10 cellular contexts compared by ENCODE assay signal in the genomic region with DNA sequence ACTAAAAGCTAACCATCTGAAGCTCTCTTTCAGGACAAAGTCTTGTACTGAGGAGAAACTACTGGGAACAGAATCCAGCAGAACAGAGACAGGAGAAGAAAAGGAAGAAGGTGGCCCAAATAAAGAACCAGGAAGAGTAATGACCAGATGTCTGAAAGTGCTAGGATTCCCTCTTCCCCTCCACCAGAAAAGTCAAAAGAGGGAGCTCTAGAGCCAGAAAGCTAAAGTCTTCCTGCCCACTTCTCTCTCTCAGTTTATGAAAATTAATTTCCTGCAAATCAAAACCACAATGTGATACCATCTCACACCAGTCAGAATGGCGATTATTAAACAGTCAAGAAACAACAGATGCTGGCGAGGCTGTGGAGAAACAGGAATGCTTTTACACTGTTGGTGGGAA. TPM values are rescaled to one million over a fixed set of nuclear protein-coding genes. Genes with fewer than 3 reads are reported as not detected.
A peak's percentile ranks its signal among the peaks of the same experiment; 100 is the strongest.
DNase-seq lines count a peak whose midpoint lies in the region; ATAC-seq and TF ChIP-seq lines count a peak whose summit lies in the region.
"Had no signal": no experiment of that assay in that cellular context is flagged by ENCODE, and none has a peak within 500 bp of the region (broad histone marks: within the 10 kb centered on the region; RNA-seq: fewer than 3 reads in every experiment).

No MANE protein-coding gene starts in this region.

- CTCF ChIA-PET in activated naive CD4-positive, alpha-beta T cell treated with anti-CD3 and anti-CD28 coated beads, Interleukin-2, amount 10 ng/mL, durations not matched to agents 7 days and 5 days (lab: Charles Lee), result interaction anchor here (0.6 to 1.8 kb wide), 7 partner anchors 9 to 203 kb away, joined by 3 to 12 read pairs (median 4); no protein-coding TSS in a partner anchor

- TF ChIP-seq POLR2A in spleen (IDR thresholded peaks at IDR 0.05), result no peak

- no peaks in the 10 kb centered on the region for H3K27me3 Mint-ChIP-seq in activated T-cell treated with anti-CD3 and anti-CD28 coated beads, Interleukin-2, amount 50 U/mL, for 4 hours (ENCODE audit: low read depth)
- no peaks in the 10 kb centered on the region for H3K27me3 Mint-ChIP-seq in activated naive CD4-positive, alpha-beta T cell treated with anti-CD3 and anti-CD28 coated beads, Interleukin-2, amount 10 ng/mL, durations not matched to agents 7 days and 5 days

- no peak overlapping the region for H3K27ac Mint-ChIP-seq in activated naive CD4-positive, alpha-beta T cell treated with anti-CD3 and anti-CD28 coated beads, Interleukin-2, amount 10 ng/mL, durations not matched to agents 7 days and 5 days

- 11 to 31% (median 20%) methylated on average over 2 of the region's 2 CpGs for WGBS in spleen, 5 donors

- peaks cover 14% of the 10 kb centered on the region for H3K36me3 Mint-ChIP-seq in activated T-cell treated with anti-CD3 and anti-CD28 coated beads, Interleukin-2, amount 50 U/mL, for 4 hours (ENCODE audit: insufficient read depth)
- peaks cover 9% of the 10 kb centered on the region for H3K36me3 Mint-ChIP-seq in activated naive CD4-positive, alpha-beta T cell treated with anti-CD3 and anti-CD28 coated beads, Interleukin-2, amount 10 ng/mL, durations not matched to agents 7 days and 5 days

- peaks cover 0 to 14% (median 5%) of the 10 kb centered on the region in 8 donors for H3K9me3 ChIP-seq in spleen

- H3K27me3 ChIP-seq in dorsolateral prefrontal cortex, result no peaks in the 10 kb centered on the region
- no peaks in the 10 kb centered on the region for H3K27me3 ChIP-seq in spleen (replicated peaks in 1 of 7)

- peaks cover 12% of the 10 kb centered on the region for H3K9me3 Mint-ChIP-seq in activated T-cell treated with anti-CD3 and anti-CD28 coated beads, Interleukin-2, amount 50 U/mL, for 4 hours
- H3K9me3 Mint-ChIP-seq in activated naive CD4-positive, alpha-beta T cell treated with anti-CD3 and anti-CD28 coated beads, Interleukin-2, amount 10 ng/mL, durations not matched to agents 7 days and 5 days, result peaks cover 7% of the 10 kb centered on the region

- TF ChIP-seq CTCF in dorsolateral prefrontal cortex (IDR thresholded peaks at IDR 0.05 in 54 of 56, conservative IDR thresholded peaks at IDR 0.05 in 2 of 56; ENCODE audit: low read depth in 1 of 56, partially characterized antibody in 56 of 56), result peak in 40 of 56 donors; percentile 7 to 67 (median 33)
- peak in 6 of 11 experiments; percentile 6 to 41 (median 28) for TF ChIP-seq CTCF in spleen (IDR thresholded peaks at IDR 0.05 in 8 of 11, conservative IDR thresholded peaks at IDR 0.05 in 3 of 11)

- peak; percentile 46 to 50 for ATAC-seq in activated T-cell treated with anti-CD3 and anti-CD28 coated beads, Interleukin-2, amount 50 U/mL, for 4 hours
- ATAC-seq in HG02678 (IDR thresholded peaks at IDR 0.05; ENCODE audit: unreplicated experiment), result no peak

- intact Hi-C loops in dorsolateral prefrontal cortex (cut with DNase I) (loop anchor here in 1 of 2 donors (5.0 kb wide), 1 partner anchor 90 kb away; no protein-coding TSS in a partner anchor), spleen (cut with DNase I; ENCODE audit: low total_unique reads) (no loop called here)

- no peak for DNase-seq in activated T-cell treated with anti-CD3 and anti-CD28 coated beads, Interleukin-2, amount 50 U/mL, for 4 hours
- no peak for DNase-seq in activated T-cell treated with anti-CD3 and anti-CD28 coated beads, Interleukin-2, amount 50 U/mL, for 1 hour
- DNase-seq in NCI-H526 treated with DMSO at 0.1 percent for 48 hours (lab: John Stamatoyannopoulos, UW), result peak; percentile 26
- no peak for DNase-seq in dorsolateral prefrontal cortex
- no peak for DNase-seq in spleen
- no peak for DNase-seq in middle frontal gyrus (ENCODE audit: extremely low spot score, low spot score)
- DNase-seq in activated naive CD4-positive, alpha-beta T cell treated with anti-CD3 and anti-CD28 coated beads, Interleukin-2, amount 10 ng/mL, durations not matched to agents 7 days and 5 days, result no peak
- DNase-seq: DMS153 had no signal

- H3K4me1 Mint-ChIP-seq in activated T-cell treated with anti-CD3 and anti-CD28 coated beads, Interleukin-2, amount 50 U/mL, for 4 hours (ENCODE audit: low read depth), result peaks cover 50% of the 10 kb centered on the region
- peaks cover 38% of the 10 kb centered on the region for H3K4me1 Mint-ChIP-seq in activated naive CD4-positive, alpha-beta T cell treated with anti-CD3 and anti-CD28 coated beads, Interleukin-2, amount 10 ng/mL, durations not matched to agents 7 days and 5 days

- peaks cover 34 to 95% (median 59%) of the 10 kb centered on the region in 6 donors for H3K4me1 ChIP-seq in spleen

- no peak overlapping the region for H3K4me3 ChIP-seq in dorsolateral prefrontal cortex
- peak overlapping the region in 1 of 8 donors; percentile 2 for H3K4me3 ChIP-seq in spleen

- no peak overlapping the region for H3K4me3 Mint-ChIP-seq in activated T-cell treated with anti-CD3 and anti-CD28 coated beads, Interleukin-2, amount 50 U/mL, for 4 hours
- no peak overlapping the region for H3K4me3 Mint-ChIP-seq in activated naive CD4-positive, alpha-beta T cell treated with anti-CD3 and anti-CD28 coated beads, Interleukin-2, amount 10 ng/mL, durations not matched to agents 7 days and 5 days

- no peaks in the 10 kb centered on the region for H3K36me3 ChIP-seq in spleen

- peak overlapping the region in 28 of 59 donors; percentile 3 to 69 (median 40) for H3K27ac ChIP-seq in dorsolateral prefrontal cortex
- H3K27ac ChIP-seq in spleen, result peak overlapping the region in 4 of 8 donors; percentile 32 to 46 (median 40)
- H3K27ac ChIP-seq: RWPE1 had no signal

RNA-seq across cellular contexts. Expression of a gene that starts 47.2 kb away (rescaled TPM):
- 10 to 100 TPM; 21.6 to 28.0 (median 22.8) TPM for total RNA-seq in activated T-cell treated with anti-CD3 and anti-CD28 coated beads, Interleukin-2, amount 50 U/mL, for 4 hours
- total RNA-seq in dorsolateral prefrontal cortex (100 to 1,000 TPM in 1 of 120 experiments, 10 to 100 TPM in 119; 50.6 to 111 (median 72.4) TPM), spleen (10 to 100 TPM; 41.0 to 76.9 (median 47.6) TPM)
- 10 to 100 TPM in 2 of 3 donors, 1 to 10 TPM in 1; 9.0 to 13.6 (median 10.7) TPM for polyA plus RNA-seq in spleen
